ENCODE assay signal across 9 cellular contexts in genomic region chr10:126906704-126907422, GRCh38. TPM values are rescaled to one million over a fixed set of nuclear protein-coding genes. Genes with fewer than 3 reads are reported as not detected.
DNase-seq lines count a peak whose midpoint lies in the region; ATAC-seq, FAIRE-seq and TF ChIP-seq lines count a peak whose summit lies in the region.
"Had no signal": no experiment of that assay in that cellular context is flagged by ENCODE, and none has a peak within 500 bp of the region (broad histone marks: within the 10 kb centered on the region; RNA-seq: fewer than 3 reads in every experiment).

No MANE protein-coding gene starts in this region.

- no peak for TF ChIP-seq POLR2A in endothelial cell of umbilical vein (IDR thresholded peaks at IDR 0.05; ENCODE audit: low read depth, low read length)

- H3K4me2 ChIP-seq in endothelial cell of umbilical vein (ENCODE audit: insufficient read depth, low read length): peak overlapping the region; percentile 32

- H3K36me3 Mint-ChIP-seq in nephron (ENCODE audit: low read depth): peaks cover 24% of the 10 kb centered on the region

- FAIRE-seq in endothelial cell of umbilical vein (lab: Jason Lieb, UNC): no peak
- FAIRE-seq: kidney had no signal

- H3K27me3 ChIP-seq in left ventricle myocardium inferior (ENCODE audit: low read depth) (no peaks in the 10 kb centered on the region), endothelial cell of umbilical vein (ENCODE audit: control insufficient read depth in 2 of 2, insufficient read depth in 2 of 2, low read length in 2 of 2) (no peaks in the 10 kb centered on the region), aorta (ENCODE audit: control insufficient read depth in 1 of 2, insufficient read depth in 2 of 2, low read length in 1 of 2) (no peaks in the 10 kb centered on the region)

- POLR2A ChIA-PET in endothelial cell of umbilical vein (lab: Charles Lee): no interaction called here

- dilution Hi-C loops in endothelial cell of umbilical vein (cut with MboI; ENCODE audit: extremely low pct_ligation_motif_present, low sequenced_read_pairs): no loop called here

- 95% methylated on average over 14 of the region's 14 CpGs for WGBS in aorta, 2 donors

- BruUV-seq in endothelial cell of umbilical vein (replicated peaks; lab: Mats Ljungman, UMichigan): no TSS peak

- no peaks in the 10 kb centered on the region for H4K20me1 ChIP-seq in endothelial cell of umbilical vein (replicated peaks; ENCODE audit: control insufficient read depth, extremely low read depth, insufficient read depth, low read length)

- peak overlapping the region; percentile 81 to 89 (median 87) for H3K27ac Mint-ChIP-seq in nephron

- intact Hi-C loops in left ventricle myocardium inferior (cut with micrococcal nuclease): no loop called here
- intact Hi-C loops in left ventricle myocardium superior (cut with micrococcal nuclease): no loop called here
- intact Hi-C loops in endothelial cell of umbilical vein (cut with micrococcal nuclease): loop anchor here (10.0 kb wide), 3 partner anchors 178 to 842 kb away; no protein-coding TSS in a partner anchor
- intact Hi-C loops in aorta (cut with DNase I): no loop called here

- no peaks in the 10 kb centered on the region for H3K9me3 Mint-ChIP-seq in nephron

- H3K9ac ChIP-seq in endothelial cell of umbilical vein (replicated peaks; ENCODE audit: extremely low read depth, insufficient read depth, low read length): peak overlapping the region; percentile 52

- TF ChIP-seq CTCF in left ventricle myocardium inferior (IDR thresholded peaks at IDR 0.05; ENCODE audit: borderline replicate concordance) (no peak), endothelial cell of umbilical vein (IDR thresholded peaks at IDR 0.05; ENCODE audit: extremely low read depth in 1 of 2, insufficient read depth in 1 of 2, low read depth in 1 of 2, low read length in 2 of 2) (no peak), nephron (IDR thresholded peaks at IDR 0.05; ENCODE audit: unreplicated experiment in 3 of 3) (no peak)

- peaks cover 34% of the 10 kb centered on the region for H3K4me1 Mint-ChIP-seq in nephron

- peaks cover 62% of the 10 kb centered on the region for H3K79me2 ChIP-seq in endothelial cell of umbilical vein (ENCODE audit: control insufficient read depth, insufficient read depth, low read length)

- CTCF ChIA-PET in endothelial cell of umbilical vein (lab: Charles Lee): no interaction called here

- ATAC-seq in left ventricle myocardium superior: no peak
- no peak for ATAC-seq in aorta (ENCODE audit: low FRiP score)
- no peak for ATAC-seq in HG02852 (IDR thresholded peaks at IDR 0.05; ENCODE audit: unreplicated experiment)

- no peaks in the 10 kb centered on the region for H3K36me3 ChIP-seq in left ventricle myocardium inferior
- no peaks in the 10 kb centered on the region for H3K36me3 ChIP-seq in endothelial cell of umbilical vein (ENCODE audit: control insufficient read depth in 2 of 2, extremely low read depth in 1 of 2, insufficient read depth in 2 of 2, low read length in 2 of 2)
- H3K36me3 ChIP-seq in aorta (ENCODE audit: control insufficient read depth in 1 of 2, insufficient read depth in 2 of 2, low read length in 1 of 2): no peaks in the 10 kb centered on the region

- H3K27me3 Mint-ChIP-seq in nephron (ENCODE audit: low read depth): peaks cover 7% of the 10 kb centered on the region

- H3K9me3 ChIP-seq in left ventricle myocardium inferior (replicated peaks) (no peaks in the 10 kb centered on the region), endothelial cell of umbilical vein (replicated peaks; ENCODE audit: control insufficient read depth, insufficient read depth, low read length) (no peaks in the 10 kb centered on the region), aorta (ENCODE audit: control insufficient read depth, low read length) (no peaks in the 10 kb centered on the region)

- H2AFZ ChIP-seq in endothelial cell of umbilical vein (ENCODE audit: low read depth, low read length): no peak overlapping the region

- H3K4me3 ChIP-seq in left ventricle myocardium inferior (peak overlapping the region; percentile 89), endothelial cell of umbilical vein (replicated peaks in 1 of 3; ENCODE audit: insufficient read depth in 1 of 3, low read depth in 1 of 3, low read length in 3 of 3) (peak overlapping the region in 1 of 3 experiments; percentile 83), aorta (ENCODE audit: low read length in 2 of 2) (no peak overlapping the region)

- H3K27ac ChIP-seq in left ventricle myocardium inferior (replicated peaks): peak overlapping the region; percentile 88
- H3K27ac ChIP-seq in endothelial cell of umbilical vein (ENCODE audit: insufficient read depth, low read depth, low read length): no peak overlapping the region
- no peak overlapping the region for H3K27ac ChIP-seq in aorta (ENCODE audit: low read depth in 1 of 2, low read length in 2 of 2)

- H3K4me1 ChIP-seq in left ventricle myocardium inferior (peaks cover 49% of the 10 kb centered on the region), endothelial cell of umbilical vein (ENCODE audit: control insufficient read depth, extremely low read depth, insufficient read depth, low read length) (peaks cover 8% of the 10 kb centered on the region), aorta (ENCODE audit: control insufficient read depth in 1 of 2, insufficient read depth in 2 of 2, low read length in 2 of 2) (no peaks in the 10 kb centered on the region)

- no peak for DNase-seq in left ventricle myocardium inferior
- no peak for DNase-seq in left ventricle myocardium superior
- DNase-seq in endothelial cell of umbilical vein (ENCODE audit: low read depth, low spot score): no peak
- DNase-seq in aorta: peak; percentile 44 to 54
- DNase-seq in NCI-H2107 (lab: John Stamatoyannopoulos, UW): no peak
- no peak for DNase-seq in SIG-M5 treated with dmso at 0.1 percent for 504 hours (lab: John Stamatoyannopoulos, UW; ENCODE audit: unreplicated experiment)

- H3K9me1 ChIP-seq in endothelial cell of umbilical vein (replicated peaks; ENCODE audit: control insufficient read depth, extremely low read depth, insufficient read depth, low read length): no peaks in the 10 kb centered on the region

- H3K4me3 Mint-ChIP-seq in nephron: peak overlapping the region; percentile 94 to 98 (median 96)

TF ChIP-seq in endothelial cell of umbilical vein, 7 proteins besides CTCF, POLR2A, EP300 and RAD21:
- TF ChIP-seq JUN (IDR thresholded peaks at IDR 0.05; ENCODE audit: borderline replicate concordance, insufficient read depth, insufficient read length, low read depth) (no peak), MAX (IDR thresholded peaks at IDR 0.05; ENCODE audit: insufficient read depth, insufficient read length) (no peak), GATA2 (IDR thresholded peaks at IDR 0.05; ENCODE audit: insufficient read depth, insufficient read length, low read depth, low read length) (no peak), POLR2AphosphoS5 (IDR thresholded peaks at IDR 0.05; ENCODE audit: insufficient read depth, low read depth, low read length) (no peak), MYC (IDR thresholded peaks at IDR 0.05; ENCODE audit: low read depth, low read length) (no peak), FOS (IDR thresholded peaks at IDR 0.05; ENCODE audit: borderline replicate concordance, insufficient read depth, low read length) (no peak)

RNA-seq across cellular contexts. Expression of gene DOCK1, which starts 1.6 kb away (rescaled TPM):
- 16.8 TPM for total RNA-seq in left ventricle myocardium inferior
- total RNA-seq in left ventricle myocardium superior: 16.3 TPM
- total RNA-seq in endothelial cell of umbilical vein: 78.7 and 83.1 TPM in 2 replicates
- 15.6 and 22.5 TPM in 2 replicates for polyA plus RNA-seq in endothelial cell of umbilical vein
- polyA plus RNA-seq in endothelial cell of umbilical vein (2011; cell fraction: cytosol; rRNA removed): 30.8 and 32.6 TPM in 2 replicates
- polyA plus RNA-seq in endothelial cell of umbilical vein (2011; cell fraction: nucleus; rRNA removed): 38.1 and 45.2 TPM in 2 replicates
- 55.5 and 65.7 TPM in 2 replicates for polyA plus RNA-seq in endothelial cell of umbilical vein (2012)
- 84.9 and 86.4 TPM in 2 replicates for polyA minus RNA-seq in endothelial cell of umbilical vein
- polyA minus RNA-seq in endothelial cell of umbilical vein (2011; cell fraction: cytosol; rRNA and poly(A)+ RNA removed): 16.8 TPM
- 101 and 153 TPM in 2 replicates for polyA minus RNA-seq in endothelial cell of umbilical vein (2011; cell fraction: nucleus; rRNA and poly(A)+ RNA removed)
- total RNA-seq in aorta: 10 to 100 TPM; 64.6 to 82.6 TPM
- polyA plus RNA-seq in aorta: 10 to 100 TPM; 10.9 to 21.9 TPM

Comparison
In these comparisons a context has a peak if more than half of its experiments do, and no peak if none do; other contexts are left out.
1. DNase-seq: peak in aorta (2 of 2); none in left ventricle myocardium inferior (single experiment), left ventricle myocardium superior (single experiment), endothelial cell of umbilical vein (single experiment), NCI-H2107 (single experiment) and SIG-M5 treated with dmso at 0.1 percent for 504 hours (single experiment).